ENCODE assay signal across 1 cellular context in the genomic region with DNA sequence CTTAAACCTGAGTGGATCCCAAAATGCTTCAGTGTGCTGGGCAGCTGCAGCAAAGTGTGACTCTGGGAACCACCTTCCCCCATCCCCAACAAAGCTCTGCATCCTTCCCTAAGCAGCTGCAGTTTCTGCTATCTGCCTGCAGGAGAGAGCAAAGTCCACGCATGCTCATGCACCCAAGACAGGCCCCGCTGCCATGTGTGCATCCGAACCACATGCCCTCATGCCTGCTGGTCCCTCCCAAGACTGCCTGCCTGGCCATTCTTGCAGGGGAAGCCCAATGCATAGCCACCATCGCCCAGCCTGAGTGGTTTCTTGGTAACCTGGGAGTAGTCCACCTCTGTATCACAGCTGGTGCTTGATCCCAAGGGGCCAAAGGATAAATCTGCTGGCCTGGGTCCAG.
TF ChIP-seq lines count a peak whose summit lies in the region.

No MANE protein-coding gene starts in this region.

TF ChIP-seq in GM23338, 12 proteins besides CTCF, POLR2A, EP300 and RAD21 (continued from another document):
- TF ChIP-seq, protein P1, sequence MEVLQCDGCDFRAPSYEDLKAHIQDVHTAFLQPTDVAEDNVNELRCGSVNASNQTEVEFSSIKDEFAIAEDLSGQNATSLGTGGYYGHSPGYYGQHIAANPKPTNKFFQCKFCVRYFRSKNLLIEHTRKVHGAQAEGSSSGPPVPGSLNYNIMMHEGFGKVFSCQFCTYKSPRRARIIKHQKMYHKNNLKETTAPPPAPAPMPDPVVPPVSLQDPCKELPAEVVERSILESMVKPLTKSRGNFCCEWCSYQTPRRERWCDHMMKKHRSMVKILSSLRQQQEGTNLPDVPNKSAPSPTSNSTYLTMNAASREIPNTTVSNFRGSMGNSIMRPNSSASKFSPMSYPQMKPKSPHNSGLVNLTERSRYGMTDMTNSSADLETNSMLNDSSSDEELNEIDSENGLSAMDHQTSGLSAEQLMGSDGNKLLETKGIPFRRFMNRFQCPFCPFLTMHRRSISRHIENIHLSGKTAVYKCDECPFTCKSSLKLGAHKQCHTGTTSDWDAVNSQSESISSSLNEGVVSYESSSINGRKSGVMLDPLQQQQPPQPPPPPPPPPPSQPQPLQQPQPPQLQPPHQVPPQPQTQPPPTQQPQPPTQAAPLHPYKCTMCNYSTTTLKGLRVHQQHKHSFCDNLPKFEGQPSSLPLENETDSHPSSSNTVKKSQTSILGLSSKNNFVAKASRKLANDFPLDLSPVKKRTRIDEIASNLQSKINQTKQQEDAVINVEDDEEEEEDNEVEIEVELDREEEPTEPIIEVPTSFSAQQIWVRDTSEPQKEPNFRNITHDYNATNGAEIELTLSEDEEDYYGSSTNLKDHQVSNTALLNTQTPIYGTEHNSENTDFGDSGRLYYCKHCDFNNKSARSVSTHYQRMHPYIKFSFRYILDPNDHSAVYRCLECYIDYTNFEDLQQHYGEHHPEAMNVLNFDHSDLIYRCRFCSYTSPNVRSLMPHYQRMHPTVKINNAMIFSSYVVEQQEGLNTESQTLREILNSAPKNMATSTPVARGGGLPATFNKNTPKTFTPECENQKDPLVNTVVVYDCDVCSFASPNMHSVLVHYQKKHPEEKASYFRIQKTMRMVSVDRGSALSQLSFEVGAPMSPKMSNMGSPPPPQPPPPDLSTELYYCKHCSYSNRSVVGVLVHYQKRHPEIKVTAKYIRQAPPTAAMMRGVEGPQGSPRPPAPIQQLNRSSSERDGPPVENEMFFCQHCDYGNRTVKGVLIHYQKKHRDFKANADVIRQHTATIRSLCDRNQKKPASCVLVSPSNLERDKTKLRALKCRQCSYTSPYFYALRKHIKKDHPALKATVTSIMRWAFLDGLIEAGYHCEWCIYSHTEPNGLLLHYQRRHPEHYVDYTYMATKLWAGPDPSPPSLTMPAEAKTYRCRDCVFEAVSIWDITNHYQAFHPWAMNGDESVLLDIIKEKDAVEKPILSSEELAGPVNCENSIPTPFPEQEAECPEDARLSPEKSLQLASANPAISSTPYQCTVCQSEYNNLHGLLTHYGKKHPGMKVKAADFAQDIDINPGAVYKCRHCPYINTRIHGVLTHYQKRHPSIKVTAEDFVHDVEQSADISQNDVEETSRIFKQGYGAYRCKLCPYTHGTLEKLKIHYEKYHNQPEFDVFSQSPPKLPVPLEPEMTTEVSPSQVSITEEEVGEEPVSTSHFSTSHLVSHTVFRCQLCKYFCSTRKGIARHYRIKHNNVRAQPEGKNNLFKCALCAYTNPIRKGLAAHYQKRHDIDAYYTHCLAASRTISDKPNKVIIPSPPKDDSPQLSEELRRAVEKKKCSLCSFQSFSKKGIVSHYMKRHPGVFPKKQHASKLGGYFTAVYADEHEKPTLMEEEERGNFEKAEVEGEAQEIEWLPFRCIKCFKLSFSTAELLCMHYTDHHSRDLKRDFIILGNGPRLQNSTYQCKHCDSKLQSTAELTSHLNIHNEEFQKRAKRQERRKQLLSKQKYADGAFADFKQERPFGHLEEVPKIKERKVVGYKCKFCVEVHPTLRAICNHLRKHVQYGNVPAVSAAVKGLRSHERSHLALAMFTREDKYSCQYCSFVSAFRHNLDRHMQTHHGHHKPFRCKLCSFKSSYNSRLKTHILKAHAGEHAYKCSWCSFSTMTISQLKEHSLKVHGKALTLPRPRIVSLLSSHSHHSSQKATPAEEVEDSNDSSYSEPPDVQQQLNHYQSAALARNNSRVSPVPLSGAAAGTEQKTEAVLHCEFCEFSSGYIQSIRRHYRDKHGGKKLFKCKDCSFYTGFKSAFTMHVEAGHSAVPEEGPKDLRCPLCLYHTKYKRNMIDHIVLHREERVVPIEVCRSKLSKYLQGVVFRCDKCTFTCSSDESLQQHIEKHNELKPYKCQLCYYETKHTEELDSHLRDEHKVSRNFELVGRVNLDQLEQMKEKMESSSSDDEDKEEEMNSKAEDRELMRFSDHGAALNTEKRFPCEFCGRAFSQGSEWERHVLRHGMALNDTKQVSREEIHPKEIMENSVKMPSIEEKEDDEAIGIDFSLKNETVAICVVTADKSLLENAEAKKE (CRISPR knock-in tag; IDR thresholded peaks at IDR 0.05), result no peak
- TF ChIP-seq NANOG (IDR thresholded peaks at IDR 0.05; ENCODE audit: borderline replicate concordance) (no peak), EZH2phosphoT487 (IDR thresholded peaks at IDR 0.05; ENCODE audit: unreplicated experiment) (no peak), ZNF331 (CRISPR knock-in tag; IDR thresholded peaks at IDR 0.05; ENCODE audit: low read depth) (no peak)
